ENCODE assay signal across 23 cellular contexts in genomic region chr5:26833596-26833995, GRCh38.
DNase-seq lines count a peak whose midpoint lies in the region; ATAC-seq, FAIRE-seq and TF ChIP-seq lines count a peak whose summit lies in the region.
"Had no signal": no experiment of that assay in that cellular context is flagged by ENCODE, and none has a peak within 500 bp of the region (broad histone marks: within the 10 kb centered on the region; RNA-seq: fewer than 3 reads in every experiment).

No MANE protein-coding gene starts in this region.

- intact Hi-C loops in MCF 10A (cut with micrococcal nuclease) = no loop called here
- intact Hi-C loops in breast epithelium (cut with DNase I; ENCODE audit: low total_unique reads) = no loop called here
- intact Hi-C loops in K562 (cut with micrococcal nuclease) = no loop called here

- no peak overlapping the region for H3K4me3 Mint-ChIP-seq in MCF 10A (ENCODE audit: unreplicated experiment)
- no peak overlapping the region for H3K4me3 Mint-ChIP-seq in CD8-positive, alpha-beta memory T cell
- H3K4me3 Mint-ChIP-seq: activated naive CD4-positive, alpha-beta T cell treated with anti-CD3 and anti-CD28 coated beads, Interleukin-2, amount 50 U/mL, for 24 hours; activated T-cell treated with anti-CD3 and anti-CD28 coated beads, Interleukin-2, amount 50 U/mL, for 72 hours; CD4-positive, alpha-beta memory T cell; T-helper 17 cell had no signal

- H3K9me3 ChIP-seq in breast epithelium (no peaks in the 10 kb centered on the region), K562 (replicated peaks; ENCODE audit: control insufficient read depth, insufficient read depth, low read depth, low read length) (no peaks in the 10 kb centered on the region)
- H3K9me3 ChIP-seq in CD8-positive, alpha-beta memory T cell (ENCODE audit: low read length) = no peaks in the 10 kb centered on the region
- H3K9me3 ChIP-seq: uterus had no signal

- H3K79me2 ChIP-seq in K562 (ENCODE audit: control insufficient read depth, insufficient read depth, low read length) = no peaks in the 10 kb centered on the region

- H3K27ac ChIP-seq in breast epithelium = no peak overlapping the region
- H3K27ac ChIP-seq in K562 (ENCODE audit: extremely low read depth, low read depth, low read length) = no peak overlapping the region
- H3K27ac ChIP-seq in CD8-positive, alpha-beta memory T cell (ENCODE audit: low read depth, low read length) = no peak overlapping the region
- H3K27ac ChIP-seq: esophagus squamous epithelium, uterus had no signal

- no peaks in the 10 kb centered on the region for H3K27me3 Mint-ChIP-seq in MCF 10A (ENCODE audit: insufficient read depth, unreplicated experiment)
- H3K27me3 Mint-ChIP-seq in CD8-positive, alpha-beta memory T cell = no peaks in the 10 kb centered on the region
- H3K27me3 Mint-ChIP-seq: activated naive CD4-positive, alpha-beta T cell treated with anti-CD3 and anti-CD28 coated beads, Interleukin-2, amount 50 U/mL, for 24 hours; CD4-positive, alpha-beta memory T cell; T-helper 17 cell had no signal

- DNase-seq in MCF 10A (ENCODE audit: unreplicated experiment) (peak; percentile 63), breast epithelium (ENCODE audit: low spot score in 2 of 2) (no peak), NCI-H446 (lab: John Stamatoyannopoulos, UW) (peak; percentile 13 to 82), K562 (ENCODE audit: extremely low read depth in 1 of 4, low spot score in 3 of 4) (no peak), dermis blood vessel endothelial cell (no peak), globus pallidus (ENCODE audit: low spot score) (no peak), midbrain (lab: John Stamatoyannopoulos, UW) (no peak)
- DNase-seq in CD8-positive, alpha-beta memory T cell = no peak
- DNase-seq: activated CD4-positive, CD25-positive, alpha-beta regulatory T cell; activated T-cell treated with anti-CD3 and anti-CD28 coated beads, Interleukin-2, amount 50 U/mL, for 72 hours; CD4-positive, alpha-beta memory T cell; effector memory CD4-positive, alpha-beta T cell; esophagus squamous epithelium; glutamatergic neuron; mucosa of descending colon; NCI-H1105; Right ventricle myocardium superior; T-helper 17 cell; uterus had no signal

- no peak overlapping the region for H3K4me2 ChIP-seq in K562 (ENCODE audit: insufficient read depth, low read length)

- TF ChIP-seq POLR2A in breast epithelium (IDR thresholded peaks at IDR 0.05) (no peak), K562 (conservative IDR thresholded peaks at IDR 0.05) (no peak)

- no peaks in the 10 kb centered on the region for H3K4me1 Mint-ChIP-seq in MCF 10A (ENCODE audit: insufficient read depth, unreplicated experiment)
- H3K4me1 Mint-ChIP-seq in CD8-positive, alpha-beta memory T cell = no peaks in the 10 kb centered on the region
- H3K4me1 Mint-ChIP-seq: activated naive CD4-positive, alpha-beta T cell treated with anti-CD3 and anti-CD28 coated beads, Interleukin-2, amount 50 U/mL, for 24 hours; CD4-positive, alpha-beta memory T cell; T-helper 17 cell had no signal

- no peaks in the 10 kb centered on the region for H3K9me1 ChIP-seq in K562 (ENCODE audit: control insufficient read depth, insufficient read depth, low read length)

- no peaks in the 10 kb centered on the region for H4K20me1 ChIP-seq in K562 (replicated peaks; ENCODE audit: control insufficient read depth, insufficient read depth, low read length)

- H3K4me3 ChIP-seq in breast epithelium (no peak overlapping the region), K562 (no peak overlapping the region)
- no peak overlapping the region for H3K4me3 ChIP-seq in CD8-positive, alpha-beta memory T cell (ENCODE audit: low read length)
- H3K4me3 ChIP-seq: esophagus squamous epithelium, mucosa of descending colon, uterus had no signal

- 0% methylated on average over 2 of the region's 3 CpGs for WGBS in K562 (ENCODE audit: insufficient coverage, low coverage, missing lambda C conversion rate)

- no peak overlapping the region for H3K9ac ChIP-seq in K562 (ENCODE audit: insufficient read depth in 1 of 2, low read depth in 2 of 2, low read length in 2 of 2)

- no peak for ATAC-seq in K562
- ATAC-seq: activated T-cell treated with anti-CD3 and anti-CD28 coated beads, Interleukin-2, amount 50 U/mL, for 72 hours; HCT116; left lobe of liver; mucosa of descending colon; T-helper 17 cell had no signal

- in situ Hi-C loops in K562 (cut with MboI) = no loop called here

- H2AFZ ChIP-seq in K562 (ENCODE audit: low read depth, low read length) = no peak overlapping the region

- H3K36me3 ChIP-seq in breast epithelium = no peaks in the 10 kb centered on the region
- no peaks in the 10 kb centered on the region for H3K36me3 ChIP-seq in K562 (ENCODE audit: control insufficient read depth, insufficient read depth, low read length)
- no peaks in the 10 kb centered on the region for H3K36me3 ChIP-seq in CD8-positive, alpha-beta memory T cell (ENCODE audit: insufficient read depth, low read length)
- H3K36me3 ChIP-seq: esophagus squamous epithelium, uterus had no signal

- POLR2A ChIA-PET in MCF 10A (lab: Yijun Ruan, JAX) = interaction anchor here (0.7 kb wide), 1 partner anchor 14 kb away, joined by 4 read pairs; no protein-coding TSS in a partner anchor
- POLR2A ChIA-PET in K562 (lab: Yijun Ruan, JAX) = no interaction called here
- POLR2A ChIA-PET in CD8-positive, alpha-beta memory T cell (lab: Charles Lee) = no interaction called here

- H3K4me1 ChIP-seq in breast epithelium (no peaks in the 10 kb centered on the region), K562 (replicated peaks in 1 of 2; ENCODE audit: control insufficient read depth in 2 of 2, insufficient read depth in 2 of 2, low read length in 2 of 2) (no peaks in the 10 kb centered on the region)
- H3K4me1 ChIP-seq in CD8-positive, alpha-beta memory T cell (ENCODE audit: insufficient read depth, low read length) = no peaks in the 10 kb centered on the region
- H3K4me1 ChIP-seq: esophagus squamous epithelium, uterus had no signal

- peak overlapping the region; percentile 9 for H3K27ac Mint-ChIP-seq in MCF 10A (ENCODE audit: low read depth, unreplicated experiment)
- no peak overlapping the region for H3K27ac Mint-ChIP-seq in CD8-positive, alpha-beta memory T cell
- H3K27ac Mint-ChIP-seq: activated naive CD4-positive, alpha-beta T cell treated with anti-CD3 and anti-CD28 coated beads, Interleukin-2, amount 50 U/mL, for 24 hours; activated T-cell treated with anti-CD3 and anti-CD28 coated beads, Interleukin-2, amount 50 U/mL, for 72 hours; CD4-positive, alpha-beta memory T cell; T-helper 17 cell had no signal

- H3K27me3 ChIP-seq in breast epithelium = no peaks in the 10 kb centered on the region
- H3K27me3 ChIP-seq in K562 (ENCODE audit: control insufficient read depth in 2 of 2, insufficient read depth in 2 of 2, low read length in 2 of 2) = no peaks in the 10 kb centered on the region
- H3K27me3 ChIP-seq in CD8-positive, alpha-beta memory T cell (ENCODE audit: insufficient read depth, low read length, poor library complexity, severe bottlenecking) = no peaks in the 10 kb centered on the region
- H3K27me3 ChIP-seq: esophagus squamous epithelium, uterus had no signal

- CTCF ChIA-PET in MCF 10A (lab: Yijun Ruan, JAX) = interaction anchor here (0.7 kb wide), 1 partner anchor 204 kb away, joined by 3 read pairs; no protein-coding TSS in a partner anchor
- CTCF ChIA-PET in K562 (lab: Yijun Ruan, JAX; ENCODE audit: low intra/inter-chr PET ratio) = no interaction called here
- CTCF ChIA-PET in CD8-positive, alpha-beta memory T cell (lab: Charles Lee) = no interaction called here

- no peak for FAIRE-seq in K562 (lab: Jason Lieb, UNC)
- FAIRE-seq: astrocyte had no signal

- H3K36me3 Mint-ChIP-seq in MCF 10A (ENCODE audit: insufficient read depth, unreplicated experiment) = no peaks in the 10 kb centered on the region
- H3K36me3 Mint-ChIP-seq in CD8-positive, alpha-beta memory T cell = peaks cover 0 to 1% (median 0%) of the 10 kb centered on the region in 3 donors
- H3K36me3 Mint-ChIP-seq: activated naive CD4-positive, alpha-beta T cell treated with anti-CD3 and anti-CD28 coated beads, Interleukin-2, amount 50 U/mL, for 24 hours; CD4-positive, alpha-beta memory T cell had no signal

- TF ChIP-seq CTCF in MCF 10A (IDR thresholded peaks at IDR 0.05; ENCODE audit: unreplicated experiment) (no peak), breast epithelium (IDR thresholded peaks at IDR 0.05) (no peak), K562 (IDR thresholded peaks at IDR 0.05 in 2 of 3, conservative IDR thresholded peaks at IDR 0.05 in 1 of 3; ENCODE audit: insufficient read depth in 2 of 3, low read depth in 1 of 3, low read length in 3 of 3) (no peak)

- no peaks in the 10 kb centered on the region for H3K9me3 Mint-ChIP-seq in MCF 10A (ENCODE audit: unreplicated experiment)
- peaks cover 4 to 43% (median 24%) of the 10 kb centered on the region in 5 donors for H3K9me3 Mint-ChIP-seq in CD8-positive, alpha-beta memory T cell

- no peak for TF ChIP-seq RAD21 in K562 (CRISPR knock-in tag; conservative IDR thresholded peaks at IDR 0.05 in 1 of 2, IDR thresholded peaks at IDR 0.05 in 1 of 2)

- BruUV-seq in MCF 10A (replicated peaks; lab: Mats Ljungman, UMichigan) (no TSS peak), K562 (replicated peaks; lab: Mats Ljungman, UMichigan) (no TSS peak)

- TF ChIP-seq EP300 in K562 (IDR thresholded peaks at IDR 0.05; ENCODE audit: low read length) = no peak

TF ChIP-seq in K562, 482 proteins besides CTCF, POLR2A, EP300 and RAD21:
- TF ChIP-seq MAFG (tag; conservative IDR thresholded peaks at IDR 0.05) (peak; percentile 21; the same call in 1 of the 2 replicates), KDM4B (IDR thresholded peaks at IDR 0.05; ENCODE audit: borderline replicate concordance in 2 of 2, low read depth in 1 of 2) (no peak)

Comparison
In these comparisons a context has a peak if more than half of its experiments do, and no peak if none do; other contexts are left out.
1. DNase-seq: peak in MCF 10A (single experiment) and NCI-H446 (2 of 2); none in breast epithelium (0 of 2), K562 (0 of 4), dermis blood vessel endothelial cell (single experiment), globus pallidus (single experiment), midbrain (single experiment) and CD8-positive, alpha-beta memory T cell (0 of 5).